In genomic region chr3:60919296-60919695, GRCh38 we compare ENCODE assay signal across 25 cellular contexts.
"Had no signal": no experiment of that assay in that cellular context is flagged by ENCODE, and none has a peak within 500 bp of the region (broad histone marks: within the 10 kb centered on the region; RNA-seq: fewer than 3 reads in every experiment).

No MANE protein-coding gene starts in this region.

- H3K27me3 ChIP-seq: ascending aorta, colonic mucosa, esophagus muscularis mucosa, gastroesophageal sphincter, heart right ventricle had no signal

- H3K36me3 ChIP-seq: ascending aorta, colonic mucosa, esophagus muscularis mucosa, gastroesophageal sphincter, heart right ventricle had no signal

- H3K4me3 ChIP-seq: ascending aorta, colonic mucosa, esophagus muscularis mucosa, gastroesophageal sphincter, heart right ventricle had no signal

- DNase-seq: activated CD4-positive, alpha-beta memory T cell treated with anti-CD3 and anti-CD28 coated beads for 36 hours; activated CD4-positive, alpha-beta T cell treated with anti-CD3 and anti-CD28 coated beads for 36 hours; activated CD4-positive, alpha-beta T cell treated with anti-CD3 and anti-CD28 coated beads, Interleukin-2, amount 10 ng/mL, durations not matched to agents 24 days and 14 days; activated CD4-positive, CD25-positive, alpha-beta regulatory T cell; activated CD4-positive, CD25-positive, alpha-beta regulatory T cell treated with anti-CD3 and anti-CD28 coated beads, Interleukin-2, amount 50 U/mL, for 72 hours; activated CD8-positive, alpha-beta memory T cell treated with anti-CD3 and anti-CD28 coated beads, Interleukin-2, amount 10 ng/mL, durations not matched to agents 7 days and 5 days; activated CD8-positive, alpha-beta memory T cell treated with anti-CD3 and anti-CD28 coated beads, Interleukin-2, amount 50 U/mL, for 4 hours; activated CD8-positive, alpha-beta T cell treated with anti-CD3 and anti-CD28 coated beads, Interleukin-2, amount 10 ng/mL, durations not matched to agents 7 days and 5 days; activated effector memory CD4-positive, alpha-beta T cell treated with anti-CD3 and anti-CD28 coated beads, Interleukin-2, amount 50 U/mL, for 16 hours; activated naive CD4-positive, alpha-beta T cell treated with anti-CD3 and anti-CD28 coated beads, Interleukin-2, amount 10 ng/mL, durations not matched to agents 7 days and 5 days; activated naive CD8-positive, alpha-beta T cell treated with anti-CD3 and anti-CD28 coated beads, Interleukin-2, amount 10 ng/mL, durations not matched to agents 7 days and 5 days; activated T-cell treated with anti-CD3 and anti-CD28 coated beads, Interleukin-2, amount 50 U/mL, for 1 hour; activated T-cell treated with anti-CD3 and anti-CD28 coated beads, Interleukin-2, amount 50 U/mL, for 48 hours; caudate nucleus; cerebellar nuclear complex; colonic mucosa; effector CD8-positive, alpha-beta T cell; endodermal cell; erythroblast; foreskin melanocyte; heart right ventricle; T-helper 2 cell had no signal

- H3K4me1 ChIP-seq: ascending aorta, colonic mucosa, esophagus muscularis mucosa, gastroesophageal sphincter had no signal

- H3K9me3 ChIP-seq: ascending aorta, colonic mucosa, heart right ventricle had no signal

- H3K27ac ChIP-seq: ascending aorta, colonic mucosa, esophagus muscularis mucosa, gastroesophageal sphincter, heart right ventricle had no signal
